ENCODE assay signal across 16 cellular contexts in the genomic region with DNA sequence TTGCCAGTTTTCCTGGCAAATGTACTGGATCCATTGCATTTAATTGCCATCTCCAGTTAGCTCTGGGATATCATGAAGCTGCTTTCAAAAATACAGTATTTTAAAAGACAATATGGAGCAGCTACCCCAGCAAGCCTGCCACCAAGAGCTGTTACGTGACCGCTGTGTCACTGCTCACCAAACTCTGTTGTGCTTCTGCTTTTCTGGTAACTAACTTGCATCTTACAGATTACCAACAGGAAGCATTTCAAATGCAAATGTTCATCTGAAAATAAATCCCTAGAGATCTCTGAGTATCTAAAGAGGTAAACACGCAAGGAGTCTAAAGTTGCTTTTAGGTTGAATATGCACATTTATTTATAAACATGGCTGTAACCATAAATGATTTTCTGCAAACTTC.
A peak's percentile ranks its signal among the peaks of the same experiment; 100 is the strongest.
DNase-seq lines count a peak whose midpoint lies in the region; ATAC-seq and TF ChIP-seq lines count a peak whose summit lies in the region.
"Had no signal": no experiment of that assay in that cellular context is flagged by ENCODE, and none has a peak within 500 bp of the region (broad histone marks: within the 10 kb centered on the region; RNA-seq: fewer than 3 reads in every experiment).

No MANE protein-coding gene starts in this region.

- no peak for DNase-seq in activated B cell treated with CpG ODN at 0.5 μM for 24 hours
- DNase-seq in stimulated activated naive CD4-positive, alpha-beta T cell treated with Interleukin-2 at 50 U/mL for 16 hours (lab: John Stamatoyannopoulos, UW) = no peak
- no peak for DNase-seq in NCI-H2029 (lab: John Stamatoyannopoulos, UW)
- no peak for DNase-seq in islet precursor cell
- DNase-seq in SW 1271 (lab: John Stamatoyannopoulos, UW) = no peak
- DNase-seq: activated CD4-positive, alpha-beta T cell treated with anti-CD3 and anti-CD28 coated beads for 36 hours; CD8-positive, alpha-beta memory T cell; colonic mucosa; Kasumi-1; left cardiac atrium; NCI-H524 treated with DMSO at 0.1 percent for 48 hours; stimulated activated naive CD8-positive, alpha-beta T cell treated with anti-CD3 and anti-CD28 coated beads, Interleukin-15, Interleukin-2, amounts not matched to agents 100 U/mL and 50 U/mL, for 24 hours had no signal

- CTCF ChIA-PET in activated B cell treated with CpG ODN at 0.5 μM for 24 hours (lab: Charles Lee) = no interaction called here

- H3K27me3 Mint-ChIP-seq in activated B cell treated with CpG ODN at 0.5 μM for 24 hours = peaks cover 11% of the 10 kb centered on the region
- H3K27me3 Mint-ChIP-seq: activated CD4-positive, alpha-beta T cell treated with anti-CD3 and anti-CD28 coated beads for 36 hours; activated naive CD4-positive, alpha-beta T cell treated with anti-CD3 and anti-CD28 coated beads, Interleukin-2, amount 50 U/mL, for 24 hours had no signal

- no peak overlapping the region for H3K4me3 Mint-ChIP-seq in activated B cell treated with CpG ODN at 0.5 μM for 24 hours
- H3K4me3 Mint-ChIP-seq: activated CD4-positive, alpha-beta T cell treated with anti-CD3 and anti-CD28 coated beads for 36 hours; activated naive CD4-positive, alpha-beta T cell treated with anti-CD3 and anti-CD28 coated beads, Interleukin-2, amount 50 U/mL, for 24 hours; CD8-positive, alpha-beta memory T cell had no signal

- H3K4me1 Mint-ChIP-seq in activated B cell treated with CpG ODN at 0.5 μM for 24 hours = peaks cover 12% of the 10 kb centered on the region
- H3K4me1 Mint-ChIP-seq: activated CD4-positive, alpha-beta T cell treated with anti-CD3 and anti-CD28 coated beads for 36 hours; activated naive CD4-positive, alpha-beta T cell treated with anti-CD3 and anti-CD28 coated beads, Interleukin-2, amount 50 U/mL, for 24 hours; CD8-positive, alpha-beta memory T cell had no signal

- intact Hi-C loops in activated B cell treated with CpG ODN at 0.5 μM for 24 hours (cut with micrococcal nuclease) = loop anchor here (10.0 kb wide), 1 partner anchor 370 kb away; no protein-coding TSS in a partner anchor

- POLR2A ChIA-PET in activated B cell treated with CpG ODN at 0.5 μM for 24 hours (lab: Charles Lee) = no interaction called here

- H3K27ac Mint-ChIP-seq in activated B cell treated with CpG ODN at 0.5 μM for 24 hours = no peak overlapping the region
- H3K27ac Mint-ChIP-seq: activated CD4-positive, alpha-beta T cell treated with anti-CD3 and anti-CD28 coated beads for 36 hours; activated naive CD4-positive, alpha-beta T cell treated with anti-CD3 and anti-CD28 coated beads, Interleukin-2, amount 50 U/mL, for 24 hours; CD8-positive, alpha-beta memory T cell had no signal

- H3K36me3 Mint-ChIP-seq in activated B cell treated with CpG ODN at 0.5 μM for 24 hours (ENCODE audit: low read depth) = no peaks in the 10 kb centered on the region
- H3K36me3 Mint-ChIP-seq: activated naive CD4-positive, alpha-beta T cell treated with anti-CD3 and anti-CD28 coated beads, Interleukin-2, amount 50 U/mL, for 24 hours; CD8-positive, alpha-beta memory T cell had no signal

- peak; percentile 83 for ATAC-seq in GM18861 (IDR thresholded peaks at IDR 0.05; ENCODE audit: unreplicated experiment)
- peak; percentile 90 for ATAC-seq in GM21576 (IDR thresholded peaks at IDR 0.05; ENCODE audit: unreplicated experiment)
- peak; percentile 75 for ATAC-seq in HG03108 (IDR thresholded peaks at IDR 0.05; ENCODE audit: unreplicated experiment)
- ATAC-seq in activated B cell treated with CpG ODN at 0.5 μM for 24 hours (ENCODE audit: low read depth) = peak; percentile 91
- ATAC-seq: activated CD4-positive, alpha-beta T cell treated with anti-CD3 and anti-CD28 coated beads for 36 hours; left cardiac atrium; stimulated activated naive CD8-positive, alpha-beta T cell treated with anti-CD3 and anti-CD28 coated beads, Interleukin-15, Interleukin-2, amounts not matched to agents 100 U/mL and 50 U/mL, for 24 hours had no signal

- TF ChIP-seq CTCF in activated B cell treated with CpG ODN at 0.5 μM for 24 hours (IDR thresholded peaks at IDR 0.05) = no peak

- no peaks in the 10 kb centered on the region for H3K9me3 Mint-ChIP-seq in activated B cell treated with CpG ODN at 0.5 μM for 24 hours
- H3K9me3 Mint-ChIP-seq: activated naive CD4-positive, alpha-beta T cell treated with anti-CD3 and anti-CD28 coated beads, Interleukin-2, amount 50 U/mL, for 24 hours had no signal
